In the genomic region with DNA sequence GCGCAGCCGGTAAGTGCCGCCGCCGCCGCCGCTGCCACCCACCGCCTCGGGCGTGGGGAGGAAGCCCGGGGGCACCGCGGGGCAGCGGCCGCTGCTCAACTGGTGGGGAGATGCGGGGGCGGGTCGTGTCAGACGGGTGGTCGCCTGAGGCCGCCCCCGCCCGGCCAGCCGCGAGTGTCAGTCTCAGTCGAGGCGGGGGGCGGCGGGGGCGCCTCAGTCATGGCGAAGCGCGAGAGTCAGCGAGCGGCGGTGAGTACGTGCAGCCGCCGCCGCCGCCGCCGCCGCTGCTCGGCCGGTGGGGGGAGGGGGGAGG, we compare ENCODE assay signal across 8 cellular contexts.
DNase-seq lines count a peak whose midpoint lies in the region; ATAC-seq and TF ChIP-seq lines count a peak whose summit lies in the region.

No MANE protein-coding gene starts in this region.

- DNase-seq in BE2C (no peak), SJCRH30 (no peak), tibial artery (no peak), NCI-H1436 treated with DMSO at 0.1 percent for 48 hours (lab: John Stamatoyannopoulos, UW) (no peak), NCI-H128 (lab: John Stamatoyannopoulos, UW; ENCODE audit: unreplicated experiment) (no peak)
- DNase-seq in activated CD4-positive, CD25-positive, alpha-beta regulatory T cell treated with anti-CD3 and anti-CD28 coated beads, Interleukin-2, amount 50 U/mL, for 72 hours, result no peak

- H3K36me3 ChIP-seq in BE2C (no peaks in the 10 kb centered on the region; the same call in 1 of the 2 replicates), SJCRH30 (no peaks in the 10 kb centered on the region), iPS-18a (ENCODE audit: control insufficient read depth, low read depth, low read length) (no peaks in the 10 kb centered on the region), tibial artery (no peaks in the 10 kb centered on the region)

- ATAC-seq in GM21529 (IDR thresholded peaks at IDR 0.05; ENCODE audit: unreplicated experiment), result peak; percentile 2

- intact Hi-C loops in tibial artery (cut with DNase I; ENCODE audit: low total_unique reads), result loop anchor here (2.0 kb wide), 2 partner anchors 40 to 76 kb away; partner anchors contain the start of gene CHD9

- H3K27me3 ChIP-seq in BE2C (no peaks in the 10 kb centered on the region), SJCRH30 (no peaks in the 10 kb centered on the region), iPS-18a (ENCODE audit: control insufficient read depth, insufficient read depth, low read length) (peaks cover 6% of the 10 kb centered on the region), tibial artery (no peaks in the 10 kb centered on the region)

- H3K9me3 ChIP-seq in BE2C, result no peaks in the 10 kb centered on the region
- H3K9me3 ChIP-seq in SJCRH30 (replicated peaks), result no peaks in the 10 kb centered on the region
- H3K9me3 ChIP-seq in iPS-18a (ENCODE audit: control insufficient read depth, low read depth, low read length), result no peaks in the 10 kb centered on the region
- no peaks in the 10 kb centered on the region for H3K9me3 ChIP-seq in tibial artery

- H3K27ac ChIP-seq in SJCRH30 (peak overlapping the region; percentile 91), iPS-18a (ENCODE audit: low read length) (no peak overlapping the region), tibial artery (peak overlapping the region; percentile 87 to 88)

- H3K4me1 ChIP-seq in BE2C (no peaks in the 10 kb centered on the region), SJCRH30 (peaks cover 3% of the 10 kb centered on the region; the same call in 1 of the 2 replicates), iPS-18a (ENCODE audit: control insufficient read depth, low read depth, low read length) (peaks cover 12% of the 10 kb centered on the region), tibial artery (peaks cover 0 to 46% (median 22%) of the 10 kb centered on the region in 4 donors)

- H3K9ac ChIP-seq in iPS-18a (ENCODE audit: low read length), result no peak overlapping the region

- TF ChIP-seq CTCF in BE2C (IDR thresholded peaks at IDR 0.05; ENCODE audit: low read depth, low read length), result no peak
- TF ChIP-seq CTCF in tibial artery (IDR thresholded peaks at IDR 0.05), result no peak

- H3K4me3 ChIP-seq in BE2C (ENCODE audit: low read depth, low read length) (peak overlapping the region; percentile 45), SJCRH30 (peak overlapping the region; percentile 81), iPS-18a (ENCODE audit: low read length) (peak overlapping the region; percentile 58), tibial artery (peak overlapping the region; percentile 67 to 76)
